ENCODE assay signal across 20 cellular contexts in genomic region chr3:52519445-52520140, GRCh38. TPM values are rescaled to one million over a fixed set of nuclear protein-coding genes. Genes with fewer than 3 reads are reported as not detected.
DNase-seq lines count a peak whose midpoint lies in the region; ATAC-seq, FAIRE-seq and TF ChIP-seq lines count a peak whose summit lies in the region.
"Had no signal": no experiment of that assay in that cellular context is flagged by ENCODE, and none has a peak within 500 bp of the region (broad histone marks: within the 10 kb centered on the region; RNA-seq: fewer than 3 reads in every experiment).

No MANE protein-coding gene starts in this region.

- H3K18ac ChIP-seq in H1 (ENCODE audit: extremely low read depth, low read length) (0 out of 2 replicates have a peak overlapping the region, but pooled peaks have one; percentile 1), neuronal stem cell (ENCODE audit: low read length) (peak overlapping the region; percentile 71)

- POLR2A ChIA-PET in H1 (lab: Charles Lee; ENCODE audit: partially characterized antibody): interaction anchor here (0.6 to 4.4 kb wide), 10 partner anchors 9 to 121 kb away, joined by 3 to 25 read pairs (median 5); partner anchors contain the start of gene UQCC5

- H2AFZ ChIP-seq in H1 (ENCODE audit: low read length) (no peak overlapping the region), neuronal stem cell (ENCODE audit: low read length) (no peak overlapping the region)

- ATAC-seq in HG03432 (IDR thresholded peaks at IDR 0.05; ENCODE audit: unreplicated experiment): no peak
- ATAC-seq: PC-3 had no signal

- H3K23ac ChIP-seq in H1 (ENCODE audit: insufficient read length): no peak overlapping the region
- H3K23ac ChIP-seq in neuronal stem cell (ENCODE audit: low read depth, low read length, poor library complexity): peak overlapping the region; percentile 95

- H2BK20ac ChIP-seq in H1 (ENCODE audit: low read length): no peak overlapping the region

- no peak for TF ChIP-seq EP300 in H1 (IDR thresholded peaks at IDR 0.05; ENCODE audit: borderline replicate concordance in 1 of 2, low read depth in 2 of 2, low read length in 2 of 2)

- H3K4ac ChIP-seq in H1 (replicated peaks; ENCODE audit: insufficient read length, low read depth, low read length) (no peak overlapping the region), neuronal stem cell (ENCODE audit: low read length) (peak overlapping the region; percentile 6)

- no peak overlapping the region for H2BK120ac ChIP-seq in H1 (replicated peaks; ENCODE audit: low read depth, low read length)
- H2BK120ac ChIP-seq in neuronal stem cell (ENCODE audit: low read depth, low read length): no peak overlapping the region

- H3K4me1 ChIP-seq in HUES6 (ENCODE audit: control insufficient read depth, insufficient read depth, low read length): peaks cover 7% of the 10 kb centered on the region
- peaks cover 0 to 6% (median 4%) of the 10 kb centered on the region in 4 experiments; a peak in 5 of 7 replicates for H3K4me1 ChIP-seq in H1 (replicated peaks in 1 of 4; ENCODE audit: control insufficient read depth in 3 of 4, insufficient read depth in 4 of 4, low read length in 3 of 4)
- peaks cover 0 to 6% of the 10 kb centered on the region in 2 donors for H3K4me1 ChIP-seq in neuronal stem cell (ENCODE audit: control insufficient read depth in 2 of 2, insufficient read depth in 1 of 2, low read depth in 1 of 2, low read length in 2 of 2)
- H3K4me1 ChIP-seq: A549, SJSA1 had no signal

- no peak for DNase-seq in H1 (ENCODE audit: low read depth in 1 of 2, low spot score in 2 of 2)
- DNase-seq in neuronal stem cell (ENCODE audit: low spot score): no peak
- DNase-seq in cerebellar cortex (ENCODE audit: low spot score): no peak
- DNase-seq in EL: no peak
- DNase-seq: CD4-positive, alpha-beta T cell; DMS53; KG1; NCI-H1436; NCI-H1930; NCI-H345; NCI-H524 treated with DMSO at 0.1 percent for 48 hours; PC-3 had no signal

- peak overlapping the region; percentile 35; the same call in 1 of the 2 replicates for H2BK12ac ChIP-seq in H1 (ENCODE audit: low read depth, low read length)
- peak overlapping the region; percentile 41 for H2BK12ac ChIP-seq in neuronal stem cell (ENCODE audit: low read length)

- H4K5ac ChIP-seq in H1 (ENCODE audit: insufficient read length, low read depth, low read length): no peak overlapping the region

- peak overlapping the region; percentile 50; the same call in 1 of the 2 replicates for H3K27ac ChIP-seq in 22Rv1
- no peak overlapping the region for H3K27ac ChIP-seq in HUES6 (ENCODE audit: low read depth, low read length)
- H3K27ac ChIP-seq in H1 (ENCODE audit: low read depth, low read length): no peak overlapping the region
- no peak overlapping the region for H3K27ac ChIP-seq in neuronal stem cell (replicated peaks; ENCODE audit: low read length)
- H3K27ac ChIP-seq: A549, SJSA1 had no signal

- H3K9me3 ChIP-seq in HUES6 (ENCODE audit: control insufficient read depth, insufficient read depth, low read depth, low read length): no peaks in the 10 kb centered on the region
- H3K9me3 ChIP-seq in H1 (ENCODE audit: insufficient read depth in 2 of 2, low read depth in 1 of 2, low read length in 1 of 2): no peaks in the 10 kb centered on the region
- H3K9me3 ChIP-seq in neuronal stem cell (replicated peaks in 1 of 2; ENCODE audit: control insufficient read depth in 2 of 2, insufficient read depth in 1 of 2, low read depth in 1 of 2, low read length in 2 of 2): no peaks in the 10 kb centered on the region
- H3K9me3 ChIP-seq: A549, SJSA1 had no signal

- no peak for TF ChIP-seq POLR2A in H1 (IDR thresholded peaks at IDR 0.05; ENCODE audit: control extremely low read depth in 1 of 2, low read depth in 2 of 2, low read length in 2 of 2)

- WGBS in H1 (ENCODE audit: extremely low coverage in 1 of 2, insufficient coverage in 1 of 2, insufficient read length in 1 of 2, insufficient replicate concordance in 2 of 2, low coverage in 1 of 2, low lambda C conversion rate in 2 of 2, missing lambda C conversion rate in 1 of 2), 2 experiments: 90% methylated on average over 22 of the region's 22 CpGs; no CpG with 5 or more reads in 1 of the 2 experiments
- no CpG with 5 or more reads among the region's 22 CpGs for WGBS in neuronal stem cell (ENCODE audit: extremely low coverage in 2 of 2, insufficient read length in 2 of 2, insufficient replicate concordance in 1 of 2), 2 donors

- no peaks in the 10 kb centered on the region for H3K79me2 ChIP-seq in H1 (ENCODE audit: control insufficient read depth in 1 of 2, insufficient read depth in 2 of 2, low read length in 2 of 2)

- TF ChIP-seq RAD21 in H1 (IDR thresholded peaks at IDR 0.05 in 1 of 2, conservative IDR thresholded peaks at IDR 0.05 in 1 of 2; ENCODE audit: low read depth in 2 of 2, low read length in 2 of 2): no peak

- H4K8ac ChIP-seq in H1 (ENCODE audit: extremely low read depth, insufficient read depth, low read length) (peak overlapping the region; percentile 7; the same call in 1 of the 2 replicates), neuronal stem cell (ENCODE audit: low read depth, low read length) (no peak overlapping the region)

- CTCF ChIA-PET in H1 (lab: Charles Lee; ENCODE audit: partially characterized antibody): interaction anchor here (1.8 to 4.4 kb wide), 5 partner anchors 17 to 134 kb away, joined by 6 to 20 read pairs (median 11); no protein-coding TSS in a partner anchor

- H3K79me1 ChIP-seq in H1 (ENCODE audit: low read depth, low read length): no peaks in the 10 kb centered on the region
- H3K79me1 ChIP-seq in neuronal stem cell (ENCODE audit: low read depth, low read length): peaks cover 2% of the 10 kb centered on the region

- H3K4me2 ChIP-seq in H1 (ENCODE audit: insufficient read depth in 1 of 2, low read depth in 2 of 2, low read length in 2 of 2): peak overlapping the region; percentile 58 to 66; a peak in 3 of 4 replicates
- no peak overlapping the region for H3K4me2 ChIP-seq in neuronal stem cell (ENCODE audit: insufficient read depth, low read length, poor library complexity, severe bottlenecking)
- H3K4me2 ChIP-seq: A549 had no signal

- H3K27me3 ChIP-seq in HUES6 (ENCODE audit: control insufficient read depth, insufficient read depth, low read length) (peaks cover 9% of the 10 kb centered on the region; the same call in 1 of the 2 replicates), H1 (replicated peaks in 1 of 4; ENCODE audit: control insufficient read depth in 3 of 4, extremely low read depth in 1 of 4, insufficient read depth in 3 of 4, low read length in 3 of 4) (peaks cover 0 to 11% (median 4%) of the 10 kb centered on the region in 4 experiments; a peak in 5 of 7 replicates), neuronal stem cell (ENCODE audit: control insufficient read depth in 3 of 3, insufficient read depth in 3 of 3, low read depth in 1 of 3, low read length in 3 of 3) (peaks cover 2 to 23% (median 9%) of the 10 kb centered on the region in 3 experiments)
- H3K27me3 ChIP-seq: SJSA1 had no signal

- peak overlapping the region; percentile 53 for H3K4me3 ChIP-seq in HUES6 (ENCODE audit: low read depth, low read length)
- H3K4me3 ChIP-seq in H1 (ENCODE audit: extremely low read depth in 1 of 4, insufficient read depth in 2 of 4, low read depth in 3 of 4, low read length in 4 of 4): peak overlapping the region in 2 of 4 experiments; percentile 27 to 60; a peak in 1 of 8 replicates
- peak overlapping the region in 1 of 2 donors; percentile 19 for H3K4me3 ChIP-seq in neuronal stem cell (ENCODE audit: low read length in 2 of 2)
- H3K4me3 ChIP-seq: A549, SJSA1 had no signal

- H2AK5ac ChIP-seq in H1 (ENCODE audit: low read depth, low read length): no peak overlapping the region; the same call in 1 of the 2 replicates
- H2AK5ac ChIP-seq in neuronal stem cell (ENCODE audit: low read depth, low read length): peak overlapping the region; percentile 25

- H3K36me3 ChIP-seq in HUES6 (ENCODE audit: control insufficient read depth, insufficient read depth, low read length): peaks cover 22% of the 10 kb centered on the region
- H3K36me3 ChIP-seq in H1 (ENCODE audit: control insufficient read depth in 2 of 4, insufficient read depth in 4 of 4, low read length in 3 of 4): peaks cover 2 to 16% (median 9%) of the 10 kb centered on the region in 4 experiments; a peak in 5 of 8 replicates
- H3K36me3 ChIP-seq in neuronal stem cell (replicated peaks in 1 of 2; ENCODE audit: control insufficient read depth in 2 of 2, insufficient read depth in 2 of 2, low read length in 2 of 2): peaks cover 11 to 14% of the 10 kb centered on the region in 2 donors

- peaks cover 0 to 14% of the 10 kb centered on the region in 2 experiments for H4K20me1 ChIP-seq in H1 (replicated peaks in 1 of 2; ENCODE audit: control insufficient read depth in 1 of 2, insufficient read depth in 2 of 2, low read length in 2 of 2)

- no peak overlapping the region for H4K91ac ChIP-seq in H1 (replicated peaks; ENCODE audit: insufficient read length, low read length)
- H4K91ac ChIP-seq in neuronal stem cell (ENCODE audit: low read depth, low read length, poor library complexity): no peak overlapping the region

- H2BK15ac ChIP-seq in H1 (ENCODE audit: low read length): peak overlapping the region; percentile 90; the same call in 1 of the 2 replicates
- no peak overlapping the region for H2BK15ac ChIP-seq in neuronal stem cell (ENCODE audit: low read length)

- H2BK5ac ChIP-seq in H1 (ENCODE audit: low read depth, low read length): no peak overlapping the region; the same call in 1 of the 2 replicates
- H2BK5ac ChIP-seq in neuronal stem cell (ENCODE audit: low read length): no peak overlapping the region

- H3K9ac ChIP-seq in HUES6 (ENCODE audit: low read length) (no peak overlapping the region), H1 (replicated peaks in 1 of 4; ENCODE audit: extremely low read depth in 1 of 4, low read depth in 3 of 4, low read length in 3 of 4) (no peak overlapping the region), neuronal stem cell (ENCODE audit: low read depth, low read length, poor library complexity) (peak overlapping the region; percentile 70)

- H3K14ac ChIP-seq in H1 (ENCODE audit: insufficient read length): no peak overlapping the region
- H3K14ac ChIP-seq in neuronal stem cell (ENCODE audit: low read length): no peak overlapping the region

- H3K23me2 ChIP-seq in H1 (ENCODE audit: low read depth, low read length): no peaks in the 10 kb centered on the region; the same call in 1 of the 2 replicates

- FAIRE-seq in H1 (lab: Jason Lieb, UNC): no peak
- FAIRE-seq: A549, GM12892, GM18507, H54 had no signal

- TF ChIP-seq CTCF in 22Rv1 (IDR thresholded peaks at IDR 0.05): no peak
- no peak for TF ChIP-seq CTCF in H1 (IDR thresholded peaks at IDR 0.05; ENCODE audit: control extremely low read depth in 1 of 3, insufficient read depth in 1 of 3, low read depth in 1 of 3, low read length in 3 of 3)

- no peak overlapping the region for H3K56ac ChIP-seq in H1 (replicated peaks; ENCODE audit: insufficient read length, low read depth, low read length)

RNA-seq across cellular contexts. Expression of gene NT5DC2, which starts 14.1 kb away (rescaled TPM):
- total RNA-seq in H1 (2021; fragmentation: NEBNext Ultra II Directional; extraction: Animal tissue kit (Norgen Biotek cat#: 25700)): 331 and 367 TPM in 2 replicates
- polyA plus RNA-seq in H1 (2011; rRNA removed): 477 and 618 TPM in 2 replicates
- polyA plus RNA-seq in H1 (2011; cell fraction: cytosol; rRNA removed): 370 TPM
- 830 TPM for polyA plus RNA-seq in H1 (2011; cell fraction: nucleus; rRNA removed)
- 216 to 416 TPM (median 397 TPM) in 4 replicates for polyA plus RNA-seq in H1 (2012, experiment 1 of 2)
- 335 TPM for polyA plus RNA-seq in H1 (2012, experiment 2 of 2)
- polyA plus RNA-seq in H1 (2013, experiment 1 of 2): 241 TPM
- 226 TPM for polyA plus RNA-seq in H1 (2013, experiment 2 of 2)
- polyA minus RNA-seq in H1 (2011; rRNA and poly(A)+ RNA removed): 308 and 331 TPM in 2 replicates
- 233 TPM for polyA minus RNA-seq in H1 (2011; cell fraction: cytosol; rRNA and poly(A)+ RNA removed)
- 167 TPM for polyA minus RNA-seq in H1 (2011; cell fraction: nucleus; rRNA and poly(A)+ RNA removed)
- 246 TPM for polyA plus RNA-seq in neuronal stem cell (2013, experiment 1 of 2)
- 233 TPM for polyA plus RNA-seq in neuronal stem cell (2013, experiment 2 of 2)

RNA-seq across cellular contexts. Expression of gene UQCC5, which starts 16.8 kb away (rescaled TPM):
- total RNA-seq in H1 (2021; fragmentation: NEBNext Ultra II Directional; extraction: Animal tissue kit (Norgen Biotek cat#: 25700)): 37.7 and 39.3 TPM in 2 replicates
- polyA plus RNA-seq in H1 (2011; rRNA removed): 35.0 and 45.0 TPM in 2 replicates
- polyA plus RNA-seq in H1 (2011; cell fraction: cytosol; rRNA removed): 55.7 TPM
- polyA plus RNA-seq in H1 (2011; cell fraction: nucleus; rRNA removed): 59.8 TPM
- 33.1 to 135 TPM (median 91.0 TPM) in 4 replicates for polyA plus RNA-seq in H1 (2012, experiment 1 of 2)
- 63.3 TPM for polyA plus RNA-seq in H1 (2012, experiment 2 of 2)
- 68.6 TPM for polyA plus RNA-seq in H1 (2013, experiment 1 of 2)
- 73.4 TPM for polyA plus RNA-seq in H1 (2013, experiment 2 of 2)
- polyA minus RNA-seq in H1 (2011; rRNA and poly(A)+ RNA removed): 4.8 and 5.1 TPM in 2 replicates
- polyA minus RNA-seq in H1 (2011; cell fraction: cytosol; rRNA and poly(A)+ RNA removed): 14.8 TPM
- polyA minus RNA-seq in H1 (2011; cell fraction: nucleus; rRNA and poly(A)+ RNA removed): 25.4 TPM
- 41.8 TPM for polyA plus RNA-seq in neuronal stem cell (2013, experiment 1 of 2)
- polyA plus RNA-seq in neuronal stem cell (2013, experiment 2 of 2): 44.8 TPM

RNA-seq across cellular contexts. Expression of gene STAB1, which starts 24.5 kb away (rescaled TPM):
- 1.8 and 1.9 TPM in 2 replicates for total RNA-seq in H1 (2021; fragmentation: NEBNext Ultra II Directional; extraction: Animal tissue kit (Norgen Biotek cat#: 25700))
- polyA plus RNA-seq in H1 (2011; rRNA removed): 1.0 and 1.3 TPM in 2 replicates
- 0.78 TPM for polyA plus RNA-seq in H1 (2011; cell fraction: cytosol; rRNA removed)
- polyA plus RNA-seq in H1 (2011; cell fraction: nucleus; rRNA removed): 3.9 TPM
- 0.64 to 1.5 TPM (median 1.2 TPM) in 4 replicates for polyA plus RNA-seq in H1 (2012, experiment 1 of 2)
- polyA plus RNA-seq in H1 (2012, experiment 2 of 2): 0.62 TPM
- 1.2 TPM for polyA plus RNA-seq in H1 (2013, experiment 1 of 2)
- 0.99 TPM for polyA plus RNA-seq in H1 (2013, experiment 2 of 2)
- 0.85 and 1.4 TPM in 2 replicates for polyA minus RNA-seq in H1 (2011; rRNA and poly(A)+ RNA removed)
- 1.7 TPM for polyA minus RNA-seq in H1 (2011; cell fraction: cytosol; rRNA and poly(A)+ RNA removed)
- 2.0 TPM for polyA minus RNA-seq in H1 (2011; cell fraction: nucleus; rRNA and poly(A)+ RNA removed)
- 0.10 TPM for polyA plus RNA-seq in neuronal stem cell (2013, experiment 1 of 2)
- polyA plus RNA-seq in neuronal stem cell (2013, experiment 2 of 2): 0.03 TPM
- total RNA-seq: SJSA1 had no signal
- polyA plus RNA-seq: A549 had no signal
